2 cellular contexts compared by ENCODE assay signal in genomic region chr3:17431477-17432045, GRCh38.
TF ChIP-seq lines count a peak whose summit lies in the region.

No MANE protein-coding gene starts in this region.

TF ChIP-seq in SK-N-SH, 30 proteins besides CTCF, POLR2A, EP300 and RAD21 (continued from another document):
- no peak for TF ChIP-seq REST (IDR thresholded peaks at IDR 0.05; ENCODE audit: low read depth, low read length)
- TF ChIP-seq USF1 (IDR thresholded peaks at IDR 0.05; ENCODE audit: borderline replicate concordance, low read depth), result no peak
- no peak for TF ChIP-seq IRF3 (IDR thresholded peaks at IDR 0.05; ENCODE audit: low read depth, low read length)
- TF ChIP-seq POLR2AphosphoS5 (IDR thresholded peaks at IDR 0.05; ENCODE audit: low read depth, low read length), result no peak
- TF ChIP-seq MXI1 (IDR thresholded peaks at IDR 0.05; ENCODE audit: low read depth, low read length), result no peak
- TF ChIP-seq RFX5 (IDR thresholded peaks at IDR 0.05; ENCODE audit: low read length), result no peak
- no peak for TF ChIP-seq TCF12 (IDR thresholded peaks at IDR 0.05)
TF ChIP-seq in SK-N-SH: peak in this region for 0.

TF ChIP-seq in SK-N-SH treated with all-trans-retinoic acid at 6 μM for 48 hours, 23 proteins besides CTCF, POLR2A, EP300 and RAD21 (continued from another document):
- TF ChIP-seq PATZ1 (CRISPR knock-in tag; IDR thresholded peaks at IDR 0.05; ENCODE audit: borderline replicate concordance), result no peak
TF ChIP-seq in SK-N-SH treated with all-trans-retinoic acid at 6 μM for 48 hours: peak in this region for 0.
